ENCODE assay signal across 31 cellular contexts in the genomic region with DNA sequence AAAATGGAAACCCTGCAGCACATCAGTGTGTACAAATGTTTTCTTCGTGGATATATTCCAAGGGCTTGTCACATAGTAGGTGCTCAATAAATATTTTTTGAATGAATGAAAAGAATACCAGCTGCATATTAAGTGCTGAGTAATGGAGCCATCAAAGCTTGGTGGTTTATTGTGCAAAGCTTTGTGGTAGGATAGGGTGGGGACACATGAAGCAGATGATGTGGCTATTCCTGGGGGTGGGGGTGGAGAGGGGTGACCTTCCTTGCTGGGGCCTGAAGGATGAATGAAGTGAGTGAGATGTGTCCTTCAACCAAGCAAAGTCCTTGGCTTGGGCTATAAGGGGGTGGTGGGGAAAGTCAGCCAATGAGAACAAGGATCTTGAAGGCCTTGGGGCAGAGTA. TPM values are rescaled to one million over a fixed set of nuclear protein-coding genes. Genes with fewer than 3 reads are reported as not detected.
DNase-seq lines count a peak whose midpoint lies in the region; ATAC-seq and TF ChIP-seq lines count a peak whose summit lies in the region.
"Had no signal": no experiment of that assay in that cellular context is flagged by ENCODE, and none has a peak within 500 bp of the region (broad histone marks: within the 10 kb centered on the region; RNA-seq: fewer than 3 reads in every experiment).

No MANE protein-coding gene starts in this region.

- BruUV-seq in OCI-LY7 (replicated peaks; lab: Mats Ljungman, UMichigan): no TSS peak

- TF ChIP-seq CTCF in OCI-LY7 (conservative IDR thresholded peaks at IDR 0.05; ENCODE audit: low read length): no peak

- ATAC-seq in HG02623 (IDR thresholded peaks at IDR 0.05; ENCODE audit: unreplicated experiment): no peak
- ATAC-seq: activated T-cell treated with anti-CD3 and anti-CD28 coated beads, Interleukin-2, amount 50 U/mL, for 72 hours; GM12878; psoas muscle had no signal

- POLR2A ChIA-PET in OCI-LY7 (lab: Charles Lee): no interaction called here

- H3K4me2 ChIP-seq in OCI-LY7 (ENCODE audit: low read length): no peak overlapping the region
- H3K4me2 ChIP-seq: BLaER1 had no signal

- DNase-seq in SKM-1 treated with dmso at 0.1 percent for 144 hours (lab: John Stamatoyannopoulos, UW; ENCODE audit: unreplicated experiment) (peak; percentile 17), SKM-1 (lab: John Stamatoyannopoulos, UW; ENCODE audit: unreplicated experiment) (no peak), MV-4-11 (lab: John Stamatoyannopoulos, UW) (peak; percentile 62), amniotic epithelial cell (ENCODE audit: low read depth) (peak; percentile 36), renal cortical epithelial cell (ENCODE audit: low read depth) (peak; percentile 31), OCI-LY7 (ENCODE audit: low spot score) (no peak)
- DNase-seq in activated CD4-positive, alpha-beta T cell treated with anti-CD3 and anti-CD28 coated beads for 48 hours: no peak
- DNase-seq: 8988T; activated CD4-positive, alpha-beta T cell treated with anti-CD3 and anti-CD28 coated beads, Interleukin-2, amount 10 ng/mL, durations not matched to agents 7 days and 5 days; activated T-cell treated with anti-CD3 and anti-CD28 coated beads, Interleukin-2, amount 50 U/mL, for 72 hours; amygdala; cortex of kidney; H7; lower lobe of right lung; NCI-H1436; NCI-H2107; NCI-H446 treated with DMSO at 0.1 percent for 48 hours; psoas muscle; substantia nigra; upper lobe of right lung; WERI-Rb-1 had no signal

- H3K9me3 ChIP-seq in OCI-LY7 (ENCODE audit: low read length): no peaks in the 10 kb centered on the region
- H3K9me3 ChIP-seq: BLaER1, lower lobe of right lung, psoas muscle, upper lobe of right lung had no signal

- no peaks in the 10 kb centered on the region for H3K36me3 ChIP-seq in OCI-LY7 (ENCODE audit: insufficient read depth, low read length)
- H3K36me3 ChIP-seq: BLaER1, lower lobe of right lung, upper lobe of right lung, WERI-Rb-1 had no signal

- CTCF ChIA-PET in OCI-LY7 (lab: Charles Lee; ENCODE audit: unreplicated experiment): interaction anchor here (0.6 kb wide), 1 partner anchor 9 kb away, joined by 3 read pairs; no protein-coding TSS in a partner anchor

- H3K27ac ChIP-seq in OCI-LY7 (ENCODE audit: low read depth, low read length, poor library complexity, severe bottlenecking): no peak overlapping the region
- H3K27ac ChIP-seq: BLaER1, lower lobe of right lung, psoas muscle, SK-N-MC, skin epidermis, upper lobe of right lung, WERI-Rb-1 had no signal

- intact Hi-C loops in OCI-LY7 (cut with micrococcal nuclease; ENCODE audit: unreplicated experiment): no loop called here

- H4K20me1 ChIP-seq in OCI-LY7 (ENCODE audit: insufficient read depth, low read length): no peaks in the 10 kb centered on the region
- H4K20me1 ChIP-seq: BLaER1 had no signal

- no peaks in the 10 kb centered on the region for H3K4me1 ChIP-seq in OCI-LY7 (ENCODE audit: insufficient read depth, low read length, poor library complexity, severe bottlenecking)
- H3K4me1 ChIP-seq: BLaER1, lower lobe of right lung, psoas muscle, upper lobe of right lung had no signal

- no peak overlapping the region for H2AFZ ChIP-seq in OCI-LY7 (ENCODE audit: low read length)

- H3K79me2 ChIP-seq in OCI-LY7 (ENCODE audit: insufficient read depth, low read depth, low read length): no peaks in the 10 kb centered on the region

- no peaks in the 10 kb centered on the region for H3K9me2 ChIP-seq in OCI-LY7 (ENCODE audit: insufficient read depth, low read length)

- no peak overlapping the region for H3K4me3 ChIP-seq in OCI-LY7 (ENCODE audit: low read depth, low read length, poor library complexity, severe bottlenecking)
- H3K4me3 ChIP-seq: BLaER1, GM12878, lower lobe of right lung, psoas muscle, SK-N-MC, skin epidermis, upper lobe of right lung had no signal

RNA-seq across cellular contexts. Expression of a gene that starts 4.3 kb away (rescaled TPM):
- 48.3 TPM in 1 of 2 replicates, not detected in the other for total RNA-seq in renal cortical epithelial cell
- not detected in 2 replicates for total RNA-seq in OCI-LY7 (2014; rRNA removed; shearing (Covaris generic))
- not detected in 2 replicates for total RNA-seq in OCI-LY7 (2022)
- total RNA-seq: activated CD4-positive, alpha-beta T cell treated with anti-CD3 and anti-CD28 coated beads, Interleukin-2, amount 10 ng/mL, durations not matched to agents 7 days and 5 days; activated T-cell treated with anti-CD3 and anti-CD28 coated beads, Interleukin-2, amount 50 U/mL, for 72 hours; fibroblast of lung; H7; lower lobe of right lung; psoas muscle; upper lobe of right lung had no signal

RNA-seq across cellular contexts. Expression of a gene that starts 21.2 kb away (rescaled TPM):
- total RNA-seq in renal cortical epithelial cell: 0.05 and 2.4 TPM in 2 replicates
- total RNA-seq in OCI-LY7 (2014; rRNA removed; shearing (Covaris generic)): not detected in 2 replicates
- not detected in 2 replicates for total RNA-seq in OCI-LY7 (2022)
- total RNA-seq: activated CD4-positive, alpha-beta T cell treated with anti-CD3 and anti-CD28 coated beads, Interleukin-2, amount 10 ng/mL, durations not matched to agents 7 days and 5 days; H7 had no signal

RNA-seq across cellular contexts. Expression of a gene that starts 25.5 kb away (rescaled TPM):
- total RNA-seq in renal cortical epithelial cell (not detected in 2 replicates), OCI-LY7 (2022) (not detected in 2 replicates)
- not detected in 2 replicates for total RNA-seq in OCI-LY7 (2014; rRNA removed; shearing (Covaris generic))
- total RNA-seq: activated CD4-positive, alpha-beta T cell treated with anti-CD3 and anti-CD28 coated beads, Interleukin-2, amount 10 ng/mL, durations not matched to agents 7 days and 5 days; activated T-cell treated with anti-CD3 and anti-CD28 coated beads, Interleukin-2, amount 50 U/mL, for 72 hours; bronchial epithelial cell; fibroblast of lung; GM12878; kidney epithelial cell; lower lobe of right lung; mucosa of gallbladder; psoas muscle; T-helper 2 cell treated with Interferon-gamma antibody and Interleukin-4, amounts not matched to agents 100 ng/mL and 5 ng/mL, for 36 hours; upper lobe of right lung had no signal

Comparison
In these comparisons a context has a peak if more than half of its experiments do, and no peak if none do; other contexts are left out.
1. DNase-seq: peak in SKM-1 treated with dmso at 0.1 percent for 144 hours (single experiment), MV-4-11 (single experiment), amniotic epithelial cell (single experiment) and renal cortical epithelial cell (single experiment); none in SKM-1 (single experiment), activated CD4-positive, alpha-beta T cell treated with anti-CD3 and anti-CD28 coated beads for 48 hours (single experiment) and OCI-LY7 (single experiment).